ENCODE assay signal across 8 cellular contexts in genomic region chrX:70433848-70434351, GRCh38. TPM values are rescaled to one million over a fixed set of nuclear protein-coding genes. Genes with fewer than 3 reads are reported as not detected.
DNase-seq lines count a peak whose midpoint lies in the region; ATAC-seq and TF ChIP-seq lines count a peak whose summit lies in the region.

No MANE protein-coding gene starts in this region.

- POLR2A ChIA-PET in activated CD8-positive, alpha-beta T cell treated with anti-CD3 and anti-CD28 coated beads, Interleukin-2, amount 10 ng/mL, durations not matched to agents 7 days and 5 days (lab: Charles Lee): interaction anchor here (0.6 kb wide), 1 partner anchor 11 kb away, joined by 3 read pairs; the partner anchor contains the start of gene DLG3

- H3K4me3 ChIP-seq in effector memory CD4-positive, alpha-beta T cell (ENCODE audit: insufficient read depth, low read depth, low read length, poor library complexity, severe bottlenecking): peak overlapping the region; percentile 65
- peak overlapping the region; percentile 54 for H3K4me3 ChIP-seq in mesodermal cell (ENCODE audit: extremely low read depth, insufficient read depth, low read length, poor library complexity, severe bottlenecking)

- H3K36me3 Mint-ChIP-seq in activated CD8-positive, alpha-beta T cell treated with anti-CD3 and anti-CD28 coated beads, Interleukin-2, amount 10 ng/mL, durations not matched to agents 7 days and 5 days (ENCODE audit: low read depth): no peaks in the 10 kb centered on the region

- peak overlapping the region; percentile 86 for H3K4me3 Mint-ChIP-seq in activated CD8-positive, alpha-beta T cell treated with anti-CD3 and anti-CD28 coated beads, Interleukin-2, amount 10 ng/mL, durations not matched to agents 7 days and 5 days

- H3K9me3 ChIP-seq in effector memory CD4-positive, alpha-beta T cell (ENCODE audit: control insufficient read depth, low read length): no peaks in the 10 kb centered on the region
- no peaks in the 10 kb centered on the region for H3K9me3 ChIP-seq in mesodermal cell (ENCODE audit: control insufficient read depth, low read length)

- H3K27ac Mint-ChIP-seq in activated CD8-positive, alpha-beta T cell treated with anti-CD3 and anti-CD28 coated beads, Interleukin-2, amount 10 ng/mL, durations not matched to agents 7 days and 5 days: peak overlapping the region; percentile 89

- DNase-seq in AG20443 (ENCODE audit: low spot score) (peak; percentile 81), NCI-H774 (lab: John Stamatoyannopoulos, UW) (peak; percentile 53)
- DNase-seq in activated CD8-positive, alpha-beta T cell treated with anti-CD3 and anti-CD28 coated beads, Interleukin-2, amount 10 ng/mL, durations not matched to agents 7 days and 5 days: peak; percentile 84
- peak; percentile 54 to 65 (median 58) for DNase-seq in effector memory CD4-positive, alpha-beta T cell
- peak; percentile 43 to 53 for DNase-seq in stimulated activated CD8-positive, alpha-beta memory T cell treated with anti-CD3 and anti-CD28 coated beads, Interleukin-4, amount 100 ng/mL, for 1 hour (ENCODE audit: low read depth in 2 of 2, low spot score in 1 of 2)

- H3K36me3 ChIP-seq in effector memory CD4-positive, alpha-beta T cell (ENCODE audit: control insufficient read depth, insufficient read depth, low read length): no peaks in the 10 kb centered on the region
- no peaks in the 10 kb centered on the region for H3K36me3 ChIP-seq in mesodermal cell (ENCODE audit: control insufficient read depth, insufficient read depth, low read length)

- in situ Hi-C loops in GM18951 (cut with MboI; ENCODE audit: low sequenced_read_pairs, unreplicated experiment): no loop called here

- TF ChIP-seq POLR2A in GM18951 (IDR thresholded peaks at IDR 0.05; ENCODE audit: extremely low read depth, insufficient read depth, insufficient read length): peak; percentile 43

- peak; percentile 69 for ATAC-seq in HG03196 (IDR thresholded peaks at IDR 0.05; ENCODE audit: unreplicated experiment)
- ATAC-seq in activated CD8-positive, alpha-beta T cell treated with anti-CD3 and anti-CD28 coated beads, Interleukin-2, amount 10 ng/mL, durations not matched to agents 7 days and 5 days: peak; percentile 85

- peak overlapping the region; percentile 47 for H3K27ac ChIP-seq in effector memory CD4-positive, alpha-beta T cell (ENCODE audit: insufficient read depth, low read length, poor library complexity, severe bottlenecking)
- H3K27ac ChIP-seq in mesodermal cell (ENCODE audit: low read depth, low read length, severe bottlenecking): peak overlapping the region; percentile 83

- CTCF ChIA-PET in activated CD8-positive, alpha-beta T cell treated with anti-CD3 and anti-CD28 coated beads, Interleukin-2, amount 10 ng/mL, durations not matched to agents 7 days and 5 days (lab: Charles Lee): interaction anchor here (0.8 to 4.1 kb wide), 9 partner anchors 9 to 300 kb away, joined by 3 to 15 read pairs (median 6); partner anchors contain the start of genes GDPD2 and IGBP1

- peaks cover 5% of the 10 kb centered on the region for H3K27me3 Mint-ChIP-seq in activated CD8-positive, alpha-beta T cell treated with anti-CD3 and anti-CD28 coated beads, Interleukin-2, amount 10 ng/mL, durations not matched to agents 7 days and 5 days (ENCODE audit: low read depth)

- H3K27me3 ChIP-seq in effector memory CD4-positive, alpha-beta T cell (replicated peaks; ENCODE audit: control insufficient read depth, insufficient read depth, low read length, poor library complexity, severe bottlenecking): no peaks in the 10 kb centered on the region

- no peaks in the 10 kb centered on the region for H3K4me1 ChIP-seq in effector memory CD4-positive, alpha-beta T cell (ENCODE audit: control insufficient read depth, insufficient read depth, low read length, poor library complexity, severe bottlenecking)
- peaks cover 15% of the 10 kb centered on the region for H3K4me1 ChIP-seq in mesodermal cell (ENCODE audit: control insufficient read depth, insufficient read depth, low read length, poor library complexity, severe bottlenecking)

- WGBS in mesodermal cell (ENCODE audit: insufficient coverage in 2 of 2), 2 experiments: 2% methylated on average over 24 to 28 of the region's 37 CpGs

- H3K9me3 Mint-ChIP-seq in activated CD8-positive, alpha-beta T cell treated with anti-CD3 and anti-CD28 coated beads, Interleukin-2, amount 10 ng/mL, durations not matched to agents 7 days and 5 days (ENCODE audit: insufficient read depth): no peaks in the 10 kb centered on the region

- peaks cover 36% of the 10 kb centered on the region for H3K4me1 Mint-ChIP-seq in activated CD8-positive, alpha-beta T cell treated with anti-CD3 and anti-CD28 coated beads, Interleukin-2, amount 10 ng/mL, durations not matched to agents 7 days and 5 days (ENCODE audit: low read depth)

RNA-seq across cellular contexts. Expression of gene DLG3, which starts 10.7 kb away (rescaled TPM):
- total RNA-seq in activated CD8-positive, alpha-beta T cell treated with anti-CD3 and anti-CD28 coated beads, Interleukin-2, amount 10 ng/mL, durations not matched to agents 7 days and 5 days: 10 to 100 TPM; 22.8 to 24.6 TPM
- 22.7 TPM for polyA plus RNA-seq in mesodermal cell (2013, experiment 1 of 2)
- 26.9 TPM for polyA plus RNA-seq in mesodermal cell (2013, experiment 2 of 2)

RNA-seq across cellular contexts. Expression of gene GDPD2, which starts 10.8 kb away (rescaled TPM):
- under 1 TPM; 0.34 to 0.63 TPM for total RNA-seq in activated CD8-positive, alpha-beta T cell treated with anti-CD3 and anti-CD28 coated beads, Interleukin-2, amount 10 ng/mL, durations not matched to agents 7 days and 5 days
- polyA plus RNA-seq in mesodermal cell (2013, experiment 1 of 2): 0.59 TPM
- polyA plus RNA-seq in mesodermal cell (2013, experiment 2 of 2): 0.30 TPM

Comparison
In these comparisons a context has a peak if more than half of its experiments do, and no peak if none do; other contexts are left out.
1. Peak in every context shown above with its lines: DNase-seq, ATAC-seq, H3K4me3 ChIP-seq and H3K27ac ChIP-seq.